In genomic region chr6:169982461-169983386, GRCh38 we compare ENCODE assay signal across 23 cellular contexts.
"Had no signal": no experiment of that assay in that cellular context is flagged by ENCODE, and none has a peak within 500 bp of the region (broad histone marks: within the 10 kb centered on the region; RNA-seq: fewer than 3 reads in every experiment).

No MANE protein-coding gene starts in this region.

- H3K36me3 ChIP-seq: esophagus squamous epithelium, gastroesophageal sphincter, heart right ventricle, prostate gland had no signal

- H3K9me3 Mint-ChIP-seq: activated CD4-positive, alpha-beta memory T cell treated with anti-CD3 and anti-CD28 coated beads, Interleukin-2, amount 10 ng/mL, durations not matched to agents 7 days and 5 days; activated CD4-positive, alpha-beta T cell treated with anti-CD3 and anti-CD28 coated beads, Interleukin-2, amount 10 ng/mL, durations not matched to agents 24 days and 14 days; activated T-helper 1 cell treated with anti-CD3 and anti-CD28 coated beads, Interleukin-12 subunit alpha, Interleukin-12 subunit beta, Interleukin-2, Interleukin-4 antibody, amounts not matched to agents 30 ng/mL and 10 ng/mL and 1 ng/mL, durations not matched to agents 14 hours and 24 hours and 36 hours; natural killer cell treated with Interleukin-12 subunit alpha and Interleukin-12 subunit beta and Interleukin-15 and Interleukin-18, amount 100 ng/mL, for 72 hours; T-cell; T-helper 2 cell treated with Interferon-gamma antibody and Interleukin-4, amounts not matched to agents 5 μg/mL and 100 μg/mL, for 36 hours had no signal

- H3K9me3 ChIP-seq: esophagus squamous epithelium, gastroesophageal sphincter, heart right ventricle, prostate gland had no signal

- H3K36me3 Mint-ChIP-seq: activated naive CD8-positive, alpha-beta T cell; natural killer cell treated with Interleukin-12 subunit alpha and Interleukin-12 subunit beta and Interleukin-15 and Interleukin-18, amount 100 ng/mL, for 72 hours; T-cell had no signal

- H3K27me3 Mint-ChIP-seq: activated CD4-positive, alpha-beta memory T cell treated with anti-CD3 and anti-CD28 coated beads, Interleukin-2, amount 10 ng/mL, durations not matched to agents 7 days and 5 days; activated CD4-positive, alpha-beta T cell treated with anti-CD3 and anti-CD28 coated beads, Interleukin-2, amount 10 ng/mL, durations not matched to agents 24 days and 14 days; activated naive CD8-positive, alpha-beta T cell had no signal

- FAIRE-seq: bronchial epithelial cell had no signal

- H3K4me1 Mint-ChIP-seq: activated CD4-positive, alpha-beta memory T cell treated with anti-CD3 and anti-CD28 coated beads, Interleukin-2, amount 10 ng/mL, durations not matched to agents 7 days and 5 days; activated CD4-positive, alpha-beta T cell treated with anti-CD3 and anti-CD28 coated beads, Interleukin-2, amount 10 ng/mL, durations not matched to agents 24 days and 14 days; T-cell had no signal

- H3K4me1 ChIP-seq: gastroesophageal sphincter, heart right ventricle, prostate gland had no signal

- H3K4me3 Mint-ChIP-seq: activated CD4-positive, alpha-beta memory T cell treated with anti-CD3 and anti-CD28 coated beads, Interleukin-2, amount 10 ng/mL, durations not matched to agents 7 days and 5 days; activated CD4-positive, alpha-beta T cell treated with anti-CD3 and anti-CD28 coated beads, Interleukin-2, amount 10 ng/mL, durations not matched to agents 24 days and 14 days; activated naive CD8-positive, alpha-beta T cell; activated T-helper 1 cell treated with anti-CD3 and anti-CD28 coated beads, Interleukin-12 subunit alpha, Interleukin-12 subunit beta, Interleukin-2, Interleukin-4 antibody, amounts not matched to agents 30 ng/mL and 10 ng/mL and 1 ng/mL, durations not matched to agents 14 hours and 24 hours and 36 hours; natural killer cell treated with Interleukin-12 subunit alpha and Interleukin-12 subunit beta and Interleukin-15 and Interleukin-18, amount 100 ng/mL, for 72 hours; T-cell; T-helper 2 cell treated with Interferon-gamma antibody and Interleukin-4, amounts not matched to agents 5 μg/mL and 100 μg/mL, for 36 hours had no signal

- H3K4me3 ChIP-seq: coronary artery, esophagus squamous epithelium, gastroesophageal sphincter, heart right ventricle, prostate gland had no signal

- DNase-seq: activated CD4-positive, alpha-beta memory T cell treated with anti-CD3 and anti-CD28 coated beads, Interleukin-2, amount 10 ng/mL, durations not matched to agents 7 days and 5 days; activated CD4-positive, alpha-beta T cell treated with anti-CD3 and anti-CD28 coated beads, Interleukin-2, amount 10 ng/mL, durations not matched to agents 24 days and 14 days; activated naive CD4-positive, alpha-beta T cell; amniotic stem cell; cerebellar nuclear complex; esophagus squamous epithelium; heart right ventricle; islet precursor cell; mammary epithelial cell; midbrain; nucleus accumbens; stimulated activated CD4-positive, alpha-beta T cell treated with anti-CD3 and anti-CD28 coated beads, Interleukin-4, amount 100 ng/mL, for 24 hours; stimulated activated naive CD8-positive, alpha-beta T cell treated with anti-CD3 and anti-CD28 coated beads, Interleukin-15, Interleukin-2, amounts not matched to agents 100 U/mL and 50 U/mL, for 24 hours; T-cell had no signal

- H3K27ac Mint-ChIP-seq: activated CD4-positive, alpha-beta memory T cell treated with anti-CD3 and anti-CD28 coated beads, Interleukin-2, amount 10 ng/mL, durations not matched to agents 7 days and 5 days; activated CD4-positive, alpha-beta T cell treated with anti-CD3 and anti-CD28 coated beads, Interleukin-2, amount 10 ng/mL, durations not matched to agents 24 days and 14 days; activated naive CD8-positive, alpha-beta T cell; activated T-helper 1 cell treated with anti-CD3 and anti-CD28 coated beads, Interleukin-12 subunit alpha, Interleukin-12 subunit beta, Interleukin-2, Interleukin-4 antibody, amounts not matched to agents 30 ng/mL and 10 ng/mL and 1 ng/mL, durations not matched to agents 14 hours and 24 hours and 36 hours; natural killer cell treated with Interleukin-12 subunit alpha and Interleukin-12 subunit beta and Interleukin-15 and Interleukin-18, amount 100 ng/mL, for 72 hours; T-cell; T-helper 2 cell treated with Interferon-gamma antibody and Interleukin-4, amounts not matched to agents 5 μg/mL and 100 μg/mL, for 36 hours had no signal

- H3K27ac ChIP-seq: coronary artery, esophagus squamous epithelium, gastroesophageal sphincter, heart right ventricle, prostate gland, VCaP had no signal
